9 cellular contexts compared by ENCODE assay signal in the genomic region with DNA sequence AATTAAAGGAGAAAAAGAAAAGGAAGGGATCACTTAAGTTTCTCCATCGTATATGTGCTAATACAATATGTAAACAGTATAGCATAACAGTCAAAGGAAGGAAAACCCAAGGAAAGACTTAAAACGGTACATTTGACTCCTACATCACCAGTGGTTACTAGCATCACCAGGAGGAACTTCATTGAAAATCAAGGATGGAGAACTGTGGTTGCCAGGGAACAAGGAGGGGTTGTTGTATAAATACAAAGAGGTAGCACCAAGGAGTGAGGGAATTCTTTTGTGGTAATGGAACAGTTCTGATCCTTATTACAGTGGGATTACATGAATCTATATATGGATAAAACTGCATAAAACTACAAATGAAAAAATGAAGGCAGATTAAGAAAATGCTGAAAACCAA. TPM values are rescaled to one million over a fixed set of nuclear protein-coding genes. Genes with fewer than 3 reads are reported as not detected.
DNase-seq lines count a peak whose midpoint lies in the region; ATAC-seq, FAIRE-seq and TF ChIP-seq lines count a peak whose summit lies in the region.
"Had no signal": no experiment of that assay in that cellular context is flagged by ENCODE, and none has a peak within 500 bp of the region (broad histone marks: within the 10 kb centered on the region; RNA-seq: fewer than 3 reads in every experiment).

No MANE protein-coding gene starts in this region.

- H3K27me3 Mint-ChIP-seq in activated CD8-positive, alpha-beta T cell treated with anti-CD3 and anti-CD28 coated beads for 36 hours: no peaks in the 10 kb centered on the region

- POLR2A ChIA-PET in A673 (lab: Charles Lee; ENCODE audit: low non-redundant PET): no interaction called here
- POLR2A ChIA-PET in activated CD8-positive, alpha-beta T cell treated with anti-CD3 and anti-CD28 coated beads for 36 hours (lab: Charles Lee): interaction anchor here (0.8 to 1.9 kb wide), 2 partner anchors 9 to 646 kb away, joined by 3 to 5 read pairs; no protein-coding TSS in a partner anchor

- H3K4me1 Mint-ChIP-seq in activated CD8-positive, alpha-beta T cell treated with anti-CD3 and anti-CD28 coated beads for 36 hours (ENCODE audit: low read depth): peaks cover 28% of the 10 kb centered on the region

- TSS peak; percentile 45 for BruUV-seq in A673 (replicated peaks; lab: Mats Ljungman, UMichigan)

- peaks cover 6% of the 10 kb centered on the region for H3K36me3 Mint-ChIP-seq in activated CD8-positive, alpha-beta T cell treated with anti-CD3 and anti-CD28 coated beads for 36 hours (ENCODE audit: low read depth)

- H3K27ac ChIP-seq in A673 (ENCODE audit: low read depth, low read length, poor library complexity, severe bottlenecking) (no peak overlapping the region), iPS-20b (ENCODE audit: low read length) (no peak overlapping the region)

- TF ChIP-seq CTCF in A673 (conservative IDR thresholded peaks at IDR 0.05; ENCODE audit: low read depth, low read length) (no peak), GM06990 (IDR thresholded peaks at IDR 0.05; ENCODE audit: insufficient read depth, low read length, poor library complexity, severe bottlenecking) (no peak)
- TF ChIP-seq CTCF in activated CD8-positive, alpha-beta T cell treated with anti-CD3 and anti-CD28 coated beads for 36 hours (IDR thresholded peaks at IDR 0.05): no peak

- ATAC-seq in activated CD8-positive, alpha-beta T cell treated with anti-CD3 and anti-CD28 coated beads for 36 hours: no peak
- ATAC-seq: left colon had no signal

- no peak overlapping the region for H3K27ac Mint-ChIP-seq in activated CD8-positive, alpha-beta T cell treated with anti-CD3 and anti-CD28 coated beads for 36 hours

- intact Hi-C loops in A673 (cut with micrococcal nuclease; ENCODE audit: unreplicated experiment): no loop called here
- intact Hi-C loops in activated CD8-positive, alpha-beta T cell treated with anti-CD3 and anti-CD28 coated beads for 36 hours (cut with micrococcal nuclease): no loop called here

- no peaks in the 10 kb centered on the region for H3K9me3 ChIP-seq in A673 (ENCODE audit: low read depth, low read length, poor library complexity, severe bottlenecking)
- no peaks in the 10 kb centered on the region for H3K9me3 ChIP-seq in iPS-20b (ENCODE audit: insufficient read depth, low read depth, low read length)

- CTCF ChIA-PET in A673 (lab: Charles Lee): no interaction called here
- CTCF ChIA-PET in activated CD8-positive, alpha-beta T cell treated with anti-CD3 and anti-CD28 coated beads for 36 hours (lab: Charles Lee): interaction anchor here (0.7 kb wide), 1 partner anchor 120 kb away, joined by 3 read pairs; no protein-coding TSS in a partner anchor

- no peak for FAIRE-seq in GM12892 (lab: Jason Lieb, UNC)

- H3K4me3 Mint-ChIP-seq in activated CD8-positive, alpha-beta T cell treated with anti-CD3 and anti-CD28 coated beads for 36 hours: peak overlapping the region; percentile 97

- peak overlapping the region; percentile 96; the same call in 1 of the 2 replicates for H3K9ac ChIP-seq in iPS-20b (ENCODE audit: low read depth, low read length)

- H3K9me3 Mint-ChIP-seq in activated CD8-positive, alpha-beta T cell treated with anti-CD3 and anti-CD28 coated beads for 36 hours: no peaks in the 10 kb centered on the region

- H3K4me3 ChIP-seq in A673 (ENCODE audit: low read depth, low read length, poor library complexity, severe bottlenecking): no peak overlapping the region
- peak overlapping the region; percentile 89 for H3K4me3 ChIP-seq in GM06990 (replicated peaks; ENCODE audit: low read depth, low read length)
- peak overlapping the region; percentile 99 for H3K4me3 ChIP-seq in iPS-20b (ENCODE audit: low read length)

- H3K27me3 ChIP-seq in A673 (replicated peaks; ENCODE audit: insufficient read depth, low read depth, low read length, poor library complexity) (no peaks in the 10 kb centered on the region), GM06990 (replicated peaks; ENCODE audit: control insufficient read depth, insufficient read depth, low read length) (no peaks in the 10 kb centered on the region), iPS-20b (ENCODE audit: insufficient read depth, low read length) (no peaks in the 10 kb centered on the region)

- H3K4me1 ChIP-seq in A673 (ENCODE audit: insufficient read depth, low read length, poor library complexity, severe bottlenecking): peaks cover 10% of the 10 kb centered on the region
- peaks cover 9% of the 10 kb centered on the region for H3K4me1 ChIP-seq in iPS-20b (ENCODE audit: insufficient read depth, low read length)

- DNase-seq in A673 (ENCODE audit: low spot score) (no peak), GM06990 (ENCODE audit: extremely low read depth, insufficient read length) (no peak), medulla oblongata (ENCODE audit: extremely low spot score) (no peak), mucosa of gallbladder (ENCODE audit: low spot score) (no peak), NCI-H748 treated with DMSO at 0.1 percent for 48 hours (lab: John Stamatoyannopoulos, UW) (no peak), GM12892 (ENCODE audit: insufficient read length) (no peak)
- no peak for DNase-seq in activated CD8-positive, alpha-beta T cell treated with anti-CD3 and anti-CD28 coated beads for 36 hours
- DNase-seq: left colon had no signal

- TF ChIP-seq POLR2A in GM12892 (IDR thresholded peaks at IDR 0.05; ENCODE audit: low read depth, low read length): no peak

- H3K36me3 ChIP-seq in A673 (ENCODE audit: insufficient read depth, low read length, poor library complexity, severe bottlenecking) (peaks cover 16% of the 10 kb centered on the region), GM06990 (ENCODE audit: control insufficient read depth, insufficient read depth, low read length) (peaks cover 6% of the 10 kb centered on the region), iPS-20b (ENCODE audit: insufficient read depth, low read depth, low read length) (peaks cover 36% of the 10 kb centered on the region)

RNA-seq across cellular contexts. Expression of a gene that starts 1.6 kb away (rescaled TPM):
- total RNA-seq in A673 (2021) (20.5 and 21.9 TPM in 2 replicates), mucosa of gallbladder (21.0 TPM)
- total RNA-seq in activated CD8-positive, alpha-beta T cell treated with anti-CD3 and anti-CD28 coated beads for 36 hours: 10 to 100 TPM; 14.4 to 16.8 TPM
- polyA plus RNA-seq in GM12892 (2012; ENCODE audit: missing spikeins): 7.4 TPM

RNA-seq across cellular contexts. Expression of a gene that starts 4.8 kb away (rescaled TPM):
- total RNA-seq in A673 (2021) (14.8 and 23.3 TPM in 2 replicates), mucosa of gallbladder (18.5 TPM)
- total RNA-seq in activated CD8-positive, alpha-beta T cell treated with anti-CD3 and anti-CD28 coated beads for 36 hours: 10 to 100 TPM; 38.2 to 40.6 TPM
- polyA plus RNA-seq in GM12892 (2012; ENCODE audit: missing spikeins): 19.6 TPM
